Comparison of ENCODE assay signal across 9 cellular contexts in genomic region chr1:220487297-220487820, GRCh38. TPM values are rescaled to one million over a fixed set of nuclear protein-coding genes. Genes with fewer than 3 reads are reported as not detected.
A peak's percentile ranks its signal among the peaks of the same experiment; 100 is the strongest.
DNase-seq lines count a peak whose midpoint lies in the region; ATAC-seq and TF ChIP-seq lines count a peak whose summit lies in the region.
"Had no signal": no experiment of that assay in that cellular context is flagged by ENCODE, and none has a peak within 500 bp of the region (broad histone marks: within the 10 kb centered on the region; RNA-seq: fewer than 3 reads in every experiment).

No MANE protein-coding gene starts in this region.

- no peak overlapping the region for H3K4me3 Mint-ChIP-seq in activated naive CD4-positive, alpha-beta T cell treated with anti-CD3 and anti-CD28 coated beads, Interleukin-2, amount 10 ng/mL, durations not matched to agents 7 days and 5 days
- no peak overlapping the region for H3K4me3 Mint-ChIP-seq in CD8-positive, alpha-beta memory T cell

- H3K27me3 Mint-ChIP-seq in activated naive CD4-positive, alpha-beta T cell treated with anti-CD3 and anti-CD28 coated beads, Interleukin-2, amount 10 ng/mL, durations not matched to agents 7 days and 5 days: no peaks in the 10 kb centered on the region
- H3K27me3 Mint-ChIP-seq in CD8-positive, alpha-beta memory T cell: peaks cover 5 to 7% of the 10 kb centered on the region in 2 donors

- POLR2A ChIA-PET in CD8-positive, alpha-beta memory T cell (lab: Charles Lee): no interaction called here

- no peak for TF ChIP-seq CTCF in fibroblast of the aortic adventitia (IDR thresholded peaks at IDR 0.05; ENCODE audit: insufficient read depth, low read length)

- H3K27ac Mint-ChIP-seq in activated naive CD4-positive, alpha-beta T cell treated with anti-CD3 and anti-CD28 coated beads, Interleukin-2, amount 10 ng/mL, durations not matched to agents 7 days and 5 days: no peak overlapping the region
- H3K27ac Mint-ChIP-seq in CD8-positive, alpha-beta memory T cell: no peak overlapping the region

- no peak overlapping the region for H3K4me3 ChIP-seq in fibroblast of the aortic adventitia (ENCODE audit: low read depth, low read length)
- no peak overlapping the region for H3K4me3 ChIP-seq in CD8-positive, alpha-beta memory T cell (ENCODE audit: low read length)
- H3K4me3 ChIP-seq: SK-N-MC had no signal

- no peaks in the 10 kb centered on the region for H3K4me1 Mint-ChIP-seq in activated naive CD4-positive, alpha-beta T cell treated with anti-CD3 and anti-CD28 coated beads, Interleukin-2, amount 10 ng/mL, durations not matched to agents 7 days and 5 days
- H3K4me1 Mint-ChIP-seq in CD8-positive, alpha-beta memory T cell: no peaks in the 10 kb centered on the region

- H3K27ac ChIP-seq in CD8-positive, alpha-beta memory T cell (ENCODE audit: low read depth, low read length): no peak overlapping the region
- H3K27ac ChIP-seq: SK-N-MC had no signal

- no peaks in the 10 kb centered on the region for H3K9me3 Mint-ChIP-seq in activated naive CD4-positive, alpha-beta T cell treated with anti-CD3 and anti-CD28 coated beads, Interleukin-2, amount 10 ng/mL, durations not matched to agents 7 days and 5 days
- H3K9me3 Mint-ChIP-seq in CD8-positive, alpha-beta memory T cell: peaks cover 0 to 3% (median 0%) of the 10 kb centered on the region in 5 donors

- no peaks in the 10 kb centered on the region for H3K27me3 ChIP-seq in CD8-positive, alpha-beta memory T cell (ENCODE audit: insufficient read depth, low read length, poor library complexity, severe bottlenecking)

- no peaks in the 10 kb centered on the region for H3K4me1 ChIP-seq in CD8-positive, alpha-beta memory T cell (ENCODE audit: insufficient read depth, low read length)

- peak; percentile 23 for DNase-seq in activated naive CD4-positive, alpha-beta T cell treated with anti-CD3 and anti-CD28 coated beads, Interleukin-2, amount 10 ng/mL, durations not matched to agents 7 days and 5 days
- no peak for DNase-seq in activated naive CD4-positive, alpha-beta T cell treated with Interleukin-2 at 50 U/mL for 16 hours
- DNase-seq in RKO (ENCODE audit: low spot score): peak; percentile 40
- DNase-seq in fibroblast of the aortic adventitia (ENCODE audit: low read depth): peak; percentile 25
- peak; percentile 47 for DNase-seq in ureter (ENCODE audit: low spot score)
- no peak for DNase-seq in CD8-positive, alpha-beta memory T cell

- CTCF ChIA-PET in activated naive CD4-positive, alpha-beta T cell treated with anti-CD3 and anti-CD28 coated beads, Interleukin-2, amount 10 ng/mL, durations not matched to agents 7 days and 5 days (lab: Charles Lee): no interaction called here
- CTCF ChIA-PET in CD8-positive, alpha-beta memory T cell (lab: Charles Lee): no interaction called here

- no peaks in the 10 kb centered on the region for H3K9me3 ChIP-seq in CD8-positive, alpha-beta memory T cell (ENCODE audit: low read length)

- ATAC-seq in HG02870 (IDR thresholded peaks at IDR 0.05; ENCODE audit: unreplicated experiment): no peak
- ATAC-seq in GM19023 (IDR thresholded peaks at IDR 0.05; ENCODE audit: unreplicated experiment): no peak

- H3K36me3 Mint-ChIP-seq in activated naive CD4-positive, alpha-beta T cell treated with anti-CD3 and anti-CD28 coated beads, Interleukin-2, amount 10 ng/mL, durations not matched to agents 7 days and 5 days: no peaks in the 10 kb centered on the region
- no peaks in the 10 kb centered on the region for H3K36me3 Mint-ChIP-seq in CD8-positive, alpha-beta memory T cell

- H3K36me3 ChIP-seq in CD8-positive, alpha-beta memory T cell (ENCODE audit: insufficient read depth, low read length): no peaks in the 10 kb centered on the region

RNA-seq across cellular contexts. Expression of gene MARK1, which starts 40.6 kb away (rescaled TPM):
- total RNA-seq in fibroblast of the aortic adventitia (ENCODE audit: low replicate concordance) (0.45 and 1.3 TPM in 2 replicates), ureter (34.8 TPM)
- under 1 TPM in 1 of 2 experiments, not detected in 1; 0.09 TPM for total RNA-seq in CD8-positive, alpha-beta memory T cell
- not detected for polyA plus RNA-seq in CD8-positive, alpha-beta memory T cell

Comparison
In these comparisons a context has a peak if more than half of its experiments do, and no peak if none do; other contexts are left out.
1. DNase-seq: peak in activated naive CD4-positive, alpha-beta T cell treated with anti-CD3 and anti-CD28 coated beads, Interleukin-2, amount 10 ng/mL, durations not matched to agents 7 days and 5 days (single experiment), RKO (single experiment), fibroblast of the aortic adventitia (single experiment) and ureter (single experiment); none in activated naive CD4-positive, alpha-beta T cell treated with Interleukin-2 at 50 U/mL for 16 hours (single experiment) and CD8-positive, alpha-beta memory T cell (0 of 5).
2. RNA of gene MARK1, which starts 40.6 kb away (total RNA-seq): 34.8 TPM in ureter (single experiment); 0.45 to 1.3 TPM in fibroblast of the aortic adventitia and 0.09 TPM in CD8-positive, alpha-beta memory T cell; every median in the first group is over 10 times any median in the second.